Comparison of ENCODE assay signal across 1 cellular context in the genomic region with DNA sequence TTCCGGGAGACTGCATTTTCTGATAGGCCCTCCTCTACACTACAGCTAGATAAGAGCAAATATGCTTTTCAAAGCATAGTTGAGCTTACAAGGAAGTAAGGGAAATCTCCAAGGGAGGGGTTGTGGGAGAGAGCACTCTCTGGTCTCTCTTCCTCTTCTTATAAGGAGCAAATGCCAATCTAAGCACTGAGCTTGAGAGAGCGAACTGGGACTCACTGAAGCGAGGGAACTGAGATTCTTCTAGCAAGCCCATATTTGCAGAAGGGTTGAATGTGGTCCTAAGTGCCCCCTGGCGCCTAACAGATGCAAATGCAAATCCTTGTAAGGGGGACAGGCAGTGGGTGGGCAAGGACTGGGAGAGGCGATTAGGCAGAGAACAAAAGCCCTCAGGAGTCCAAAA.
TF ChIP-seq lines count a peak whose summit lies in the region.

No MANE protein-coding gene starts in this region.

TF ChIP-seq in GM23338, 12 proteins besides CTCF, POLR2A, EP300 and RAD21 (continued from another document):
- TF ChIP-seq, protein P1, sequence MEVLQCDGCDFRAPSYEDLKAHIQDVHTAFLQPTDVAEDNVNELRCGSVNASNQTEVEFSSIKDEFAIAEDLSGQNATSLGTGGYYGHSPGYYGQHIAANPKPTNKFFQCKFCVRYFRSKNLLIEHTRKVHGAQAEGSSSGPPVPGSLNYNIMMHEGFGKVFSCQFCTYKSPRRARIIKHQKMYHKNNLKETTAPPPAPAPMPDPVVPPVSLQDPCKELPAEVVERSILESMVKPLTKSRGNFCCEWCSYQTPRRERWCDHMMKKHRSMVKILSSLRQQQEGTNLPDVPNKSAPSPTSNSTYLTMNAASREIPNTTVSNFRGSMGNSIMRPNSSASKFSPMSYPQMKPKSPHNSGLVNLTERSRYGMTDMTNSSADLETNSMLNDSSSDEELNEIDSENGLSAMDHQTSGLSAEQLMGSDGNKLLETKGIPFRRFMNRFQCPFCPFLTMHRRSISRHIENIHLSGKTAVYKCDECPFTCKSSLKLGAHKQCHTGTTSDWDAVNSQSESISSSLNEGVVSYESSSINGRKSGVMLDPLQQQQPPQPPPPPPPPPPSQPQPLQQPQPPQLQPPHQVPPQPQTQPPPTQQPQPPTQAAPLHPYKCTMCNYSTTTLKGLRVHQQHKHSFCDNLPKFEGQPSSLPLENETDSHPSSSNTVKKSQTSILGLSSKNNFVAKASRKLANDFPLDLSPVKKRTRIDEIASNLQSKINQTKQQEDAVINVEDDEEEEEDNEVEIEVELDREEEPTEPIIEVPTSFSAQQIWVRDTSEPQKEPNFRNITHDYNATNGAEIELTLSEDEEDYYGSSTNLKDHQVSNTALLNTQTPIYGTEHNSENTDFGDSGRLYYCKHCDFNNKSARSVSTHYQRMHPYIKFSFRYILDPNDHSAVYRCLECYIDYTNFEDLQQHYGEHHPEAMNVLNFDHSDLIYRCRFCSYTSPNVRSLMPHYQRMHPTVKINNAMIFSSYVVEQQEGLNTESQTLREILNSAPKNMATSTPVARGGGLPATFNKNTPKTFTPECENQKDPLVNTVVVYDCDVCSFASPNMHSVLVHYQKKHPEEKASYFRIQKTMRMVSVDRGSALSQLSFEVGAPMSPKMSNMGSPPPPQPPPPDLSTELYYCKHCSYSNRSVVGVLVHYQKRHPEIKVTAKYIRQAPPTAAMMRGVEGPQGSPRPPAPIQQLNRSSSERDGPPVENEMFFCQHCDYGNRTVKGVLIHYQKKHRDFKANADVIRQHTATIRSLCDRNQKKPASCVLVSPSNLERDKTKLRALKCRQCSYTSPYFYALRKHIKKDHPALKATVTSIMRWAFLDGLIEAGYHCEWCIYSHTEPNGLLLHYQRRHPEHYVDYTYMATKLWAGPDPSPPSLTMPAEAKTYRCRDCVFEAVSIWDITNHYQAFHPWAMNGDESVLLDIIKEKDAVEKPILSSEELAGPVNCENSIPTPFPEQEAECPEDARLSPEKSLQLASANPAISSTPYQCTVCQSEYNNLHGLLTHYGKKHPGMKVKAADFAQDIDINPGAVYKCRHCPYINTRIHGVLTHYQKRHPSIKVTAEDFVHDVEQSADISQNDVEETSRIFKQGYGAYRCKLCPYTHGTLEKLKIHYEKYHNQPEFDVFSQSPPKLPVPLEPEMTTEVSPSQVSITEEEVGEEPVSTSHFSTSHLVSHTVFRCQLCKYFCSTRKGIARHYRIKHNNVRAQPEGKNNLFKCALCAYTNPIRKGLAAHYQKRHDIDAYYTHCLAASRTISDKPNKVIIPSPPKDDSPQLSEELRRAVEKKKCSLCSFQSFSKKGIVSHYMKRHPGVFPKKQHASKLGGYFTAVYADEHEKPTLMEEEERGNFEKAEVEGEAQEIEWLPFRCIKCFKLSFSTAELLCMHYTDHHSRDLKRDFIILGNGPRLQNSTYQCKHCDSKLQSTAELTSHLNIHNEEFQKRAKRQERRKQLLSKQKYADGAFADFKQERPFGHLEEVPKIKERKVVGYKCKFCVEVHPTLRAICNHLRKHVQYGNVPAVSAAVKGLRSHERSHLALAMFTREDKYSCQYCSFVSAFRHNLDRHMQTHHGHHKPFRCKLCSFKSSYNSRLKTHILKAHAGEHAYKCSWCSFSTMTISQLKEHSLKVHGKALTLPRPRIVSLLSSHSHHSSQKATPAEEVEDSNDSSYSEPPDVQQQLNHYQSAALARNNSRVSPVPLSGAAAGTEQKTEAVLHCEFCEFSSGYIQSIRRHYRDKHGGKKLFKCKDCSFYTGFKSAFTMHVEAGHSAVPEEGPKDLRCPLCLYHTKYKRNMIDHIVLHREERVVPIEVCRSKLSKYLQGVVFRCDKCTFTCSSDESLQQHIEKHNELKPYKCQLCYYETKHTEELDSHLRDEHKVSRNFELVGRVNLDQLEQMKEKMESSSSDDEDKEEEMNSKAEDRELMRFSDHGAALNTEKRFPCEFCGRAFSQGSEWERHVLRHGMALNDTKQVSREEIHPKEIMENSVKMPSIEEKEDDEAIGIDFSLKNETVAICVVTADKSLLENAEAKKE (CRISPR knock-in tag; IDR thresholded peaks at IDR 0.05), result no peak
- TF ChIP-seq ZNF331 (CRISPR knock-in tag; IDR thresholded peaks at IDR 0.05; ENCODE audit: low read depth) (no peak), CREB1 (CRISPR knock-in tag; IDR thresholded peaks at IDR 0.05; ENCODE audit: low read depth) (no peak), ZNF114 (CRISPR knock-in tag; IDR thresholded peaks at IDR 0.05) (no peak), STAT1 (IDR thresholded peaks at IDR 0.05; ENCODE audit: unreplicated experiment) (no peak)
